In genomic region chr3:159884661-159885402, GRCh38 we compare ENCODE assay signal across 8 cellular contexts. TPM values are rescaled to one million over a fixed set of nuclear protein-coding genes. Genes with fewer than 3 reads are reported as not detected.
DNase-seq lines count a peak whose midpoint lies in the region; ATAC-seq, FAIRE-seq and TF ChIP-seq lines count a peak whose summit lies in the region.

No MANE protein-coding gene starts in this region.

- no peak for TF ChIP-seq POLR2A in transverse colon (IDR thresholded peaks at IDR 0.05)

- H3K4me1 Mint-ChIP-seq in Calu3 (ENCODE audit: low read depth, unreplicated experiment), result no peaks in the 10 kb centered on the region

- intact Hi-C loops in Calu3 (cut with micrococcal nuclease; ENCODE audit: unreplicated experiment) (loop anchor here (1.0 to 10.0 kb wide), 4 partner anchors 121 to 620 kb away; no protein-coding TSS in a partner anchor), ascending aorta (cut with DNase I) (loop anchor here (1.0 to 5.0 kb wide), 3 partner anchors 58 to 121 kb away; partner anchors contain the start of gene IL12A), kidney (cut with DNase I) (no loop called here), transverse colon (cut with DNase I; ENCODE audit: low total_unique reads) (loop anchor here (5.0 kb wide), 1 partner anchor 117 kb away; no protein-coding TSS in a partner anchor)

- ATAC-seq in GM19395 (IDR thresholded peaks at IDR 0.05; ENCODE audit: unreplicated experiment) (peak; percentile 71), HG02759 (IDR thresholded peaks at IDR 0.05; ENCODE audit: unreplicated experiment) (no peak)

- H3K36me3 ChIP-seq in ascending aorta, result peaks cover 0 to 7% of the 10 kb centered on the region in 2 donors
- no peaks in the 10 kb centered on the region for H3K36me3 ChIP-seq in kidney (ENCODE audit: control insufficient read depth in 1 of 2, insufficient read depth in 2 of 2, low read length in 2 of 2)
- H3K36me3 ChIP-seq in transverse colon, result no peaks in the 10 kb centered on the region

- H3K9me3 Mint-ChIP-seq in Calu3 (ENCODE audit: low read depth, unreplicated experiment), result no peaks in the 10 kb centered on the region

- H3K27ac ChIP-seq in ascending aorta (no peak overlapping the region), kidney (ENCODE audit: low read depth in 2 of 2, low read length in 2 of 2) (no peak overlapping the region), transverse colon (peak overlapping the region in 1 of 4 donors; percentile 18)

- no peaks in the 10 kb centered on the region for H3K36me3 Mint-ChIP-seq in Calu3 (ENCODE audit: insufficient read depth, unreplicated experiment)

- no peak overlapping the region for H3K9ac ChIP-seq in kidney (ENCODE audit: low read length in 2 of 2)

- no peaks in the 10 kb centered on the region for H3K27me3 ChIP-seq in ascending aorta
- no peaks in the 10 kb centered on the region for H3K27me3 ChIP-seq in transverse colon

- DNase-seq in Calu3 (peak; percentile 17), MV-4-11 (lab: John Stamatoyannopoulos, UW) (peak; percentile 37), ascending aorta (ENCODE audit: low spot score in 2 of 2) (no peak), kidney (no peak), transverse colon (no peak)
- no peak for DNase-seq in activated naive CD4-positive, alpha-beta T cell treated with anti-CD3 and anti-CD28 coated beads, Interleukin-2, amount 50 U/mL, for 16 hours

- WGBS in transverse colon (ENCODE audit: low coverage in 1 of 2), 2 donors, result 38 to 62% methylated on average over 2 to 3 of the region's 3 CpGs

- no TSS peak for BruUV-seq in Calu3 (replicated peaks; lab: Mats Ljungman, UMichigan)

- FAIRE-seq in kidney (lab: Jason Lieb, UNC), result no peak

- TF ChIP-seq EP300 in transverse colon (IDR thresholded peaks at IDR 0.05; ENCODE audit: low read depth), result no peak

- no peak overlapping the region for H3K27ac Mint-ChIP-seq in Calu3 (ENCODE audit: unreplicated experiment)

- H3K9me3 ChIP-seq in ascending aorta (no peaks in the 10 kb centered on the region), kidney (ENCODE audit: control insufficient read depth in 1 of 2, low read length in 2 of 2) (no peaks in the 10 kb centered on the region), transverse colon (no peaks in the 10 kb centered on the region)

- H3K4me3 Mint-ChIP-seq in Calu3 (ENCODE audit: low read depth, unreplicated experiment), result no peak overlapping the region

- H3K4me3 ChIP-seq in ascending aorta, result no peak overlapping the region
- no peak overlapping the region for H3K4me3 ChIP-seq in kidney (ENCODE audit: low read length in 2 of 2)
- no peak overlapping the region for H3K4me3 ChIP-seq in transverse colon

- CTCF ChIA-PET in Calu3 (lab: Charles Lee), result interaction anchor here (0.5 to 4.5 kb wide), 24 partner anchors 10 to 1240 kb away, joined by 3 to 100 read pairs (median 4); partner anchors contain the start of genes GFM1, IL12A and SMC4

- in situ Hi-C loops in transverse colon (cut with MboI; ENCODE audit: low pct_ligation_motif_present in 1 of 4, low pct_unique_long_range_greater_than_20kb in 1 of 4, low sequenced_read_pairs in 3 of 4), result loop anchor here in 2 of 4 donors (5.0 kb wide), 2 partner anchors 117 to 122 kb away; no protein-coding TSS in a partner anchor

- H3K4me1 ChIP-seq in ascending aorta (peaks cover 0 to 13% of the 10 kb centered on the region in 2 donors), kidney (ENCODE audit: control insufficient read depth in 1 of 2, insufficient read depth in 1 of 2, low read depth in 1 of 2, low read length in 2 of 2) (peaks cover 0 to 5% of the 10 kb centered on the region in 2 donors), transverse colon (peaks cover 0 to 18% (median 7%) of the 10 kb centered on the region in 4 donors)

- TF ChIP-seq CTCF in Calu3 (IDR thresholded peaks at IDR 0.05; ENCODE audit: unreplicated experiment) (peak; percentile 75), ascending aorta (IDR thresholded peaks at IDR 0.05) (peak in 2 of 3 experiments; percentile 29 to 49), kidney (IDR thresholded peaks at IDR 0.05; ENCODE audit: borderline replicate concordance, extremely low read depth, insufficient read depth) (peak; percentile 41), transverse colon (IDR thresholded peaks at IDR 0.05) (peak; percentile 49 to 64 (median 63))

- H3K27me3 Mint-ChIP-seq in Calu3 (ENCODE audit: unreplicated experiment), result no peaks in the 10 kb centered on the region

RNA-seq across cellular contexts. Expression of gene SCHIP1, which starts 45.2 kb away (rescaled TPM):
- total RNA-seq in Calu3 (2022), result 1.2 and 2.6 TPM in 2 replicates
- total RNA-seq in ascending aorta, result 11.7 TPM
- 4.9 TPM for total RNA-seq in kidney
- 9.4 TPM for polyA plus RNA-seq in kidney (ENCODE audit: insufficient read depth, low read depth, low replicate concordance)
- total RNA-seq in transverse colon, result 1 to 10 TPM in 2 of 4 donors, under 1 TPM in 2; 0.20 to 7.5 (median 2.5) TPM

Comparison
In these comparisons a context has a peak if more than half of its experiments do, and no peak if none do; other contexts are left out.
1. DNase-seq: peak in Calu3 (single experiment) and MV-4-11 (single experiment); none in ascending aorta (0 of 2), kidney (single experiment), transverse colon (single experiment) and activated naive CD4-positive, alpha-beta T cell treated with anti-CD3 and anti-CD28 coated beads, Interleukin-2, amount 50 U/mL, for 16 hours (single experiment).
2. Peak in every context shown above with its lines, with median percentiles within 50 percentile points of each other: CTCF ChIP-seq.